1 cellular context compared by ENCODE assay signal in the genomic region with DNA sequence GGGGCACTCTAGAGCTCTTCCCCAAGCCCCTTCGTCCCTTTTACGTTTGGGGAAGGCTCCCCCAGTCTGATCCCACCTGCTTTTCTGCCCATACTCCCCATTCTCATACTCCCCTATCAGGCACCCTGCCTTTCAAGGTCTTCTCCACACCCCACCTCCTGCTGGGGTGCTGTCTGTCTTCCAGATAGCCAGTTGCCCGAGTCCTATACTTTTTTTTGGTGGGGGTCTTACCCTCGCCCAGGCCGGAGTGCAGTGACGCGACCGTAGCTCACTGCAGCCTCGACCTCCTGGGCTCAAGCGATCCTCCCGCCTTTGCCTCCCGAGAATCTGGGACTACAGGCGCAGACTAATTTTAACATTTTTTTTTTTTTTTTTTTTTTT.
TF ChIP-seq lines count a peak whose summit lies in the region.

No MANE protein-coding gene starts in this region.

TF ChIP-seq in H1, 55 proteins besides CTCF, POLR2A, EP300 and RAD21:
- no peak for TF ChIP-seq JUND (IDR thresholded peaks at IDR 0.05; ENCODE audit: low read length)
